In the genomic region with DNA sequence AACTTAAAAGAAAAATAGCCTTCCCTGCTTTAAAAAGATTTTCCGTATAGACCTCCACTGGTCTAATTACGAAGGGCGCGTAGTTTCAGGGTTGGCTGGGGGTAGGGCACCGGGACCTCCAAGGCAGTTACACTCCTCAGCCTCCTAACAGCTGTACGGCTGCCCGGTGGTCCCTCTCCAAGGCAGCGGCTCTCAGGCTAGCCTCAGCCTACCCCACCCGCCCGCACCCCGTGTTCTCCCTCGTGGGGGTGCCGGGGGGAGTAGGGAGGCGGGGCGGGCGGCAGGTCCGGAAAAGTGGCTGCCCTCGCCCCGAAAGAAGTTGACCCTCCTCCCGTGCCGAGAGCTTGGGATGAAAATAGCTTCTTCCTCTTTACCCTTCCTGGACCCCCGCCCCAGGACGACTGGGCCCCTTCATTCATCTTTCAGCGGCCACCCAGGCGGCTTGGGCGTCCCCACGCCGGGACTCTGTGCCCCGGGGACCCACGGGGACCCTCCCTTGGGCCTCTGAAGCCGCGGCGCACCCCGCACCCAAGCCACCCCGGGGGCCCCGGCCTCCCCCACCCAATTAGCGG, we compare ENCODE assay signal across 8 cellular contexts. TPM values are rescaled to one million over a fixed set of nuclear protein-coding genes. Genes with fewer than 3 reads are reported as not detected.
DNase-seq lines count a peak whose midpoint lies in the region; ATAC-seq, FAIRE-seq and TF ChIP-seq lines count a peak whose summit lies in the region.

No MANE protein-coding gene starts in this region.

- SMC1A ChIA-PET in GM12878 (lab: Charles Lee; ENCODE audit: uncharacterized antibody, unreplicated experiment): interaction anchor here (0.5 to 1.5 kb wide), 5 partner anchors 15 to 66 kb away, joined by 3 to 5 read pairs (median 4); no protein-coding TSS in a partner anchor

- POLR2A ChIA-PET in Panc1 (lab: Charles Lee) (interaction anchor here (0.6 kb wide), 1 partner anchor 445 kb away, joined by 15 read pairs; no protein-coding TSS in a partner anchor), GM12878 (lab: Charles Lee) (interaction anchor here (0.9 to 1.0 kb wide), 2 partner anchors 17 to 67 kb away, joined by 3 to 4 read pairs; no protein-coding TSS in a partner anchor)

- TF ChIP-seq RAD21 in GM12878 (IDR thresholded peaks at IDR 0.05; ENCODE audit: insufficient read depth, low read depth, low read length): no peak

- TF ChIP-seq CTCF in Panc1 (IDR thresholded peaks at IDR 0.05) (no peak), GM12878 (IDR thresholded peaks at IDR 0.05 in 2 of 3, conservative IDR thresholded peaks at IDR 0.05 in 1 of 3; ENCODE audit: control insufficient read depth in 2 of 3, extremely low read depth in 1 of 3, insufficient read depth in 1 of 3, low read depth in 3 of 3, low read length in 3 of 3) (no peak)

- H3K27ac ChIP-seq in BLaER1 (peak overlapping the region; percentile 99), Panc1 (ENCODE audit: low read length) (peak overlapping the region; percentile 76), GM12878 (ENCODE audit: control insufficient read depth, insufficient read depth) (peak overlapping the region; percentile 92), skeletal muscle tissue (ENCODE audit: low read depth, low read length) (peak overlapping the region; percentile 93)

- H3K9ac ChIP-seq in BLaER1 (peak overlapping the region; percentile 97), GM12878 (ENCODE audit: control insufficient read depth, insufficient read depth, low read length) (peak overlapping the region; percentile 83), skeletal muscle tissue (ENCODE audit: low read depth in 1 of 3, low read length in 3 of 3) (peak overlapping the region; percentile 80 to 88 (median 84))

- peak overlapping the region; percentile 43 for H2AFZ ChIP-seq in GM12878 (ENCODE audit: control insufficient read depth, low read depth, low read length)

- no peaks in the 10 kb centered on the region for H3K9me3 ChIP-seq in BLaER1
- H3K9me3 ChIP-seq in Panc1 (ENCODE audit: control insufficient read depth, insufficient read depth, low read depth, low read length): no peaks in the 10 kb centered on the region
- H3K9me3 ChIP-seq in GM12878 (replicated peaks; ENCODE audit: control insufficient read depth, insufficient read depth, low read length): no peaks in the 10 kb centered on the region
- no peaks in the 10 kb centered on the region for H3K9me3 ChIP-seq in iPS-18c (ENCODE audit: control insufficient read depth, insufficient read depth, low read length)
- no peaks in the 10 kb centered on the region for H3K9me3 ChIP-seq in skeletal muscle tissue (ENCODE audit: control insufficient read depth in 3 of 3, low read length in 3 of 3)

- H3K4me1 ChIP-seq in BLaER1 (peaks cover 50% of the 10 kb centered on the region), Panc1 (ENCODE audit: control insufficient read depth, insufficient read depth, low read length) (peaks cover 12% of the 10 kb centered on the region), GM12878 (ENCODE audit: control insufficient read depth, insufficient read depth, low read length) (0 out of 2 replicates have a peak, but pooled peaks cover 4% of the 10 kb centered on the region), skeletal muscle tissue (ENCODE audit: control insufficient read depth in 3 of 3, insufficient read depth in 3 of 3, low read length in 3 of 3) (peaks cover 13 to 16% (median 15%) of the 10 kb centered on the region in 3 donors)

- intact Hi-C loops in Panc1 (cut with micrococcal nuclease; ENCODE audit: unreplicated experiment): loop anchor here (10.0 kb wide), 1 partner anchor 67 kb away; no protein-coding TSS in a partner anchor
- intact Hi-C loops in GM12878 (cut with micrococcal nuclease; ENCODE audit: unreplicated experiment): loop anchor here (5.0 to 10.0 kb wide), 2 partner anchors 81 to 323 kb away; no protein-coding TSS in a partner anchor

- TF ChIP-seq POLR2A in GM12878 (IDR thresholded peaks at IDR 0.05; ENCODE audit: low read depth, low read length): no peak

- H3K27me3 ChIP-seq in BLaER1 (no peaks in the 10 kb centered on the region), Panc1 (ENCODE audit: control insufficient read depth, insufficient read depth, low read length) (no peaks in the 10 kb centered on the region), GM12878 (replicated peaks in 1 of 2; ENCODE audit: control insufficient read depth in 2 of 2, insufficient read depth in 2 of 2, low read length in 1 of 2) (no peaks in the 10 kb centered on the region; a peak in 1 of 4 replicates), skeletal muscle tissue (ENCODE audit: control insufficient read depth in 3 of 3, insufficient read depth in 3 of 3, low read length in 3 of 3) (no peaks in the 10 kb centered on the region)

- DNase-seq in Panc1 (ENCODE audit: low read depth, low spot score) (no peak), GM12878 (ENCODE audit: low read depth, low spot score) (no peak), COLO829 (ENCODE audit: low spot score) (no peak), NCI-H2081 treated with DMSO at 0.1 percent for 48 hours (lab: John Stamatoyannopoulos, UW) (no peak)

- H3K36me3 ChIP-seq in BLaER1: peaks cover 11% of the 10 kb centered on the region; the same call in 1 of the 2 replicates
- peaks cover 3% of the 10 kb centered on the region; the same call in 1 of the 2 replicates for H3K36me3 ChIP-seq in Panc1 (ENCODE audit: control insufficient read depth, insufficient read depth, low read length)
- H3K36me3 ChIP-seq in GM12878 (ENCODE audit: control insufficient read depth in 2 of 2, insufficient read depth in 2 of 2, low read length in 1 of 2): no peaks in the 10 kb centered on the region
- no peaks in the 10 kb centered on the region for H3K36me3 ChIP-seq in skeletal muscle tissue (ENCODE audit: control insufficient read depth in 3 of 3, insufficient read depth in 3 of 3, low read length in 3 of 3)

- no peak for FAIRE-seq in GM12878 (lab: Jason Lieb, UNC)

- in situ Hi-C loops in Panc1 (cut with HindIII; ENCODE audit: low pct_unique_long_range_greater_than_20kb, low sequenced_read_pairs): no loop called here
- in situ Hi-C loops in GM12878 (cut with MboI): no loop called here

- H3K4me3 ChIP-seq in BLaER1 (peak overlapping the region; percentile 76), Panc1 (ENCODE audit: low read depth in 2 of 2, low read length in 2 of 2) (peak overlapping the region; percentile 63 to 64), GM12878 (peak overlapping the region; percentile 96), iPS-18c (ENCODE audit: insufficient read depth, low read depth, low read length) (peak overlapping the region; percentile 82), skeletal muscle tissue (ENCODE audit: low read length in 3 of 3) (peak overlapping the region; percentile 66 to 78 (median 73))

- ATAC-seq in GM21529 (IDR thresholded peaks at IDR 0.05; ENCODE audit: unreplicated experiment): peak; percentile 2
- ATAC-seq in Panc1: no peak
- peak; percentile 23 for ATAC-seq in GM12878

- peak overlapping the region; percentile 79 for H3K4me2 ChIP-seq in BLaER1
- H3K4me2 ChIP-seq in GM12878 (ENCODE audit: control insufficient read depth, insufficient read depth): peak overlapping the region; percentile 85

- CTCF ChIA-PET in Panc1 (lab: Charles Lee): no interaction called here
- CTCF ChIA-PET in GM12878 (lab: Yijun Ruan, JAX): interaction anchor here (1.0 to 1.4 kb wide), 6 partner anchors 11 to 103 kb away, joined by 3 to 6 read pairs (median 4); no protein-coding TSS in a partner anchor

- BruUV-seq in Panc1 (replicated peaks; lab: Mats Ljungman, UMichigan): no TSS peak
- BruUV-seq in GM12878 (replicated peaks; lab: Mats Ljungman, UMichigan): no TSS peak

- TF ChIP-seq EP300 in GM12878 (IDR thresholded peaks at IDR 0.05; ENCODE audit: borderline replicate concordance in 1 of 2, control insufficient read depth in 1 of 2, low read depth in 2 of 2, low read length in 2 of 2): no peak

- H3K79me2 ChIP-seq in GM12878 (ENCODE audit: control insufficient read depth, insufficient read depth, low read length): peaks cover 33% of the 10 kb centered on the region

- H4K20me1 ChIP-seq in BLaER1 (peaks cover 37% of the 10 kb centered on the region), GM12878 (ENCODE audit: control insufficient read depth, insufficient read depth) (no peaks in the 10 kb centered on the region)

- RAD21 ChIA-PET in GM12878 (lab: Charles Lee; ENCODE audit: unreplicated experiment): interaction anchor here (1.2 to 1.7 kb wide), 4 partner anchors 16 to 103 kb away, joined by 3 to 14 read pairs (median 6); no protein-coding TSS in a partner anchor

- WGBS in GM12878 (ENCODE audit: insufficient coverage, insufficient replicate concordance, low lambda C conversion rate, missing lambda C conversion rate): 1% methylated on average over 23 of the region's 37 CpGs

TF ChIP-seq in GM12878, 131 proteins besides CTCF, POLR2A, EP300 and RAD21 (continues in another document):
- TF ChIP-seq MAX (IDR thresholded peaks at IDR 0.05; ENCODE audit: low read depth, low read length): 0 out of 2 replicates have a peak, but pooled peaks have one; percentile 8
- TF ChIP-seq SUPT20H (IDR thresholded peaks at IDR 0.05; ENCODE audit: borderline replicate concordance, control insufficient read depth, low read depth, low read length): no peak
- TF ChIP-seq DPF2 (IDR thresholded peaks at IDR 0.05): peak; percentile 66; the same call in 1 of the 2 replicates
- no peak for TF ChIP-seq NFIC (IDR thresholded peaks at IDR 0.05; ENCODE audit: low read depth, low read length)
- no peak for TF ChIP-seq YBX1 (IDR thresholded peaks at IDR 0.05)

RNA-seq across cellular contexts. Expression of gene RCOR1, which starts 1.0 kb away (rescaled TPM):
- total RNA-seq in Panc1 (2021; ENCODE audit: unreplicated experiment): 27.1 TPM
- 12.8 TPM for polyA plus RNA-seq in Panc1 (2012; ENCODE audit: insufficient read length)
- 26.6 and 29.6 TPM in 2 replicates for total RNA-seq in GM12878 (2013; cell fraction: nucleolus; rRNA removed)
- 4.1 and 4.3 TPM in 2 replicates for total RNA-seq in GM12878 (2014; rRNA removed)
- 6.5 and 9.4 TPM in 2 replicates for total RNA-seq in GM12878 (2014; rRNA removed; fragmentation: Illumina TruSeq; extraction: Trizol)
- 10.4 and 12.2 TPM in 2 replicates for total RNA-seq in GM12878 (2021)
- 4.0 TPM for polyA plus RNA-seq in GM12878 (2011; ENCODE audit: low read depth)
- 10.3 and 11.2 TPM in 2 replicates for polyA plus RNA-seq in GM12878 (2011; rRNA removed)
- polyA plus RNA-seq in GM12878 (2011; cell fraction: cytosol; rRNA removed): 5.1 and 7.3 TPM in 2 replicates
- 9.4 and 13.1 TPM in 2 replicates for polyA plus RNA-seq in GM12878 (2011; cell fraction: nucleus; rRNA removed)
- polyA plus RNA-seq in GM12878 (2012): 4.8 and 6.6 TPM in 2 replicates
- 8.1 and 8.6 TPM in 2 replicates for polyA plus RNA-seq in GM12878 (2014; fragmentation: Illumina TruSeq; extraction: Trizol)
- polyA plus RNA-seq in GM12878 (2014; fragmentation: Nextera tagmentation; extraction: Ambion mirVana): 1 to 10 TPM; 1.9 to 2.2 TPM
- 4.8 and 5.0 TPM in 2 replicates for polyA plus RNA-seq in GM12878 (2014; rRNA removed)
- 1 to 10 TPM; 1.6 to 1.8 TPM for polyA plus RNA-seq in GM12878 (2016; fragmentation: Nextera tagmentation; extraction: Ambion mirVana)
- 11.4 and 11.7 TPM in 2 replicates for polyA minus RNA-seq in GM12878 (2011; rRNA and poly(A)+ RNA removed)
- 4.0 and 5.1 TPM in 2 replicates for polyA minus RNA-seq in GM12878 (2011; cell fraction: cytosol; rRNA and poly(A)+ RNA removed)
- 6.2 and 11.2 TPM in 2 replicates for polyA minus RNA-seq in GM12878 (2011; cell fraction: nucleus; rRNA and poly(A)+ RNA removed)
- 10.4 TPM for total RNA-seq in skeletal muscle tissue
